In genomic region chr2:46849741-46850474, GRCh38 we compare ENCODE assay signal across 10 cellular contexts.
DNase-seq lines count a peak whose midpoint lies in the region; ATAC-seq, FAIRE-seq and TF ChIP-seq lines count a peak whose summit lies in the region.
"Had no signal": no experiment of that assay in that cellular context is flagged by ENCODE, and none has a peak within 500 bp of the region (broad histone marks: within the 10 kb centered on the region; RNA-seq: fewer than 3 reads in every experiment).

No MANE protein-coding gene starts in this region.

- no peak for ATAC-seq in stimulated activated memory B cell treated with anti-CD40 and anti-IgM and Interleukin-4, amounts not matched to agents 10 μg/mL and 1 μg/mL and 100 μg/mL, for 72 hours

- no peak for TF ChIP-seq POLR2A in breast epithelium (IDR thresholded peaks at IDR 0.05)
- TF ChIP-seq POLR2A in spleen (IDR thresholded peaks at IDR 0.05) = no peak

- H3K9me3 ChIP-seq in HEK293 (ENCODE audit: control insufficient read depth, insufficient read depth, low read depth, low read length) (no peaks in the 10 kb centered on the region), breast epithelium (no peaks in the 10 kb centered on the region), kidney (ENCODE audit: control insufficient read depth in 1 of 2, low read length in 2 of 2) (no peaks in the 10 kb centered on the region), spleen (no peaks in the 10 kb centered on the region)
- H3K9me3 ChIP-seq: SJCRH30 had no signal

- CTCF ChIA-PET in HEK293 (lab: Yijun Ruan, JAX) = interaction anchor here (0.6 kb wide), 1 partner anchor 27 kb away, joined by 4 read pairs; no protein-coding TSS in a partner anchor

- H3K9me3 Mint-ChIP-seq in stimulated activated memory B cell treated with anti-CD40 and anti-IgM and Interleukin-4, amounts not matched to agents 10 μg/mL and 1 μg/mL and 100 μg/mL, for 72 hours = no peaks in the 10 kb centered on the region

- TF ChIP-seq CTCF in HEK293 (tag by site-specific recombination; IDR thresholded peaks at IDR 0.05) (no peak), breast epithelium (IDR thresholded peaks at IDR 0.05) (no peak), kidney (IDR thresholded peaks at IDR 0.05; ENCODE audit: borderline replicate concordance, extremely low read depth, insufficient read depth) (no peak), spleen (IDR thresholded peaks at IDR 0.05 in 8 of 11, conservative IDR thresholded peaks at IDR 0.05 in 3 of 11) (no peak)

- no peak for DNase-seq in breast epithelium (ENCODE audit: low spot score in 2 of 2)
- peak; percentile 92 for DNase-seq in kidney
- DNase-seq in spleen = no peak
- no peak for DNase-seq in SHP77 (lab: John Stamatoyannopoulos, UW)
- DNase-seq in NCI-H526 (lab: John Stamatoyannopoulos, UW) = no peak
- no peak for DNase-seq in LoVo (ENCODE audit: low spot score)
- DNase-seq: hippocampal formation, SJCRH30 had no signal

- H3K4me1 ChIP-seq in HEK293 (ENCODE audit: control insufficient read depth, insufficient read depth, low read length) (peaks cover 25% of the 10 kb centered on the region), breast epithelium (peaks cover 32 to 53% of the 10 kb centered on the region in 2 donors), kidney (ENCODE audit: control insufficient read depth in 1 of 2, insufficient read depth in 1 of 2, low read depth in 1 of 2, low read length in 2 of 2) (peaks cover 56 to 57% of the 10 kb centered on the region in 2 donors), spleen (peaks cover 8 to 54% (median 32%) of the 10 kb centered on the region in 6 donors)

- no peak for FAIRE-seq in kidney (lab: Jason Lieb, UNC)

- H3K27me3 Mint-ChIP-seq in stimulated activated memory B cell treated with anti-CD40 and anti-IgM and Interleukin-4, amounts not matched to agents 10 μg/mL and 1 μg/mL and 100 μg/mL, for 72 hours = peaks cover 45% of the 10 kb centered on the region

- POLR2A ChIA-PET in HEK293 (lab: Yijun Ruan, JAX) = interaction anchor here (1.1 kb wide), 1 partner anchor 11 kb away, joined by 3 read pairs; no protein-coding TSS in a partner anchor

- 51 to 70% (median 59%) methylated on average over 11 of the region's 11 CpGs for WGBS in spleen, 5 donors

- H3K27ac ChIP-seq in HEK293 (ENCODE audit: extremely low read depth, low read depth, low read length) (no peak overlapping the region; the same call in 1 of the 2 replicates), breast epithelium (peak overlapping the region; percentile 87 to 96), kidney (ENCODE audit: low read depth in 2 of 2, low read length in 2 of 2) (peak overlapping the region; percentile 43 to 96), spleen (peak overlapping the region in 7 of 8 donors; percentile 30 to 83 (median 79))
- H3K27ac ChIP-seq: SJCRH30 had no signal

- no peak overlapping the region for H3K4me3 Mint-ChIP-seq in stimulated activated memory B cell treated with anti-CD40 and anti-IgM and Interleukin-4, amounts not matched to agents 10 μg/mL and 1 μg/mL and 100 μg/mL, for 72 hours

- peaks cover 15% of the 10 kb centered on the region for H3K4me1 Mint-ChIP-seq in stimulated activated memory B cell treated with anti-CD40 and anti-IgM and Interleukin-4, amounts not matched to agents 10 μg/mL and 1 μg/mL and 100 μg/mL, for 72 hours

- peak overlapping the region; percentile 5 to 42 for H3K9ac ChIP-seq in kidney (ENCODE audit: low read length in 2 of 2)

- no peak overlapping the region for H3K27ac Mint-ChIP-seq in stimulated activated memory B cell treated with anti-CD40 and anti-IgM and Interleukin-4, amounts not matched to agents 10 μg/mL and 1 μg/mL and 100 μg/mL, for 72 hours

- H3K36me3 ChIP-seq in HEK293 (ENCODE audit: control insufficient read depth in 2 of 2, insufficient read depth in 1 of 2, low read length in 2 of 2) = no peaks in the 10 kb centered on the region
- no peaks in the 10 kb centered on the region for H3K36me3 ChIP-seq in breast epithelium
- H3K36me3 ChIP-seq in kidney (ENCODE audit: control insufficient read depth in 1 of 2, insufficient read depth in 2 of 2, low read length in 2 of 2) = no peaks in the 10 kb centered on the region
- H3K36me3 ChIP-seq in spleen = no peaks in the 10 kb centered on the region
- H3K36me3 ChIP-seq: SJCRH30 had no signal

- H3K36me3 Mint-ChIP-seq in stimulated activated memory B cell treated with anti-CD40 and anti-IgM and Interleukin-4, amounts not matched to agents 10 μg/mL and 1 μg/mL and 100 μg/mL, for 72 hours = no peaks in the 10 kb centered on the region

- H3K27me3 ChIP-seq in breast epithelium (no peaks in the 10 kb centered on the region), spleen (replicated peaks in 1 of 7) (peaks cover 0 to 13% (median 0%) of the 10 kb centered on the region in 7 donors)
- H3K27me3 ChIP-seq: SJCRH30 had no signal

- H3K4me3 ChIP-seq in HEK293 (ENCODE audit: low read depth, low read length) = no peak overlapping the region
- H3K4me3 ChIP-seq in breast epithelium = no peak overlapping the region
- no peak overlapping the region for H3K4me3 ChIP-seq in kidney (ENCODE audit: low read length in 2 of 2)
- H3K4me3 ChIP-seq in spleen = no peak overlapping the region
- H3K4me3 ChIP-seq: SJCRH30 had no signal

- intact Hi-C loops in breast epithelium (cut with DNase I; ENCODE audit: low total_unique reads) = loop anchor here (5.0 kb wide), 1 partner anchor 53 kb away; no protein-coding TSS in a partner anchor
- intact Hi-C loops in kidney (cut with DNase I) = no loop called here
- intact Hi-C loops in spleen (cut with DNase I; ENCODE audit: low total_unique reads) = no loop called here

TF ChIP-seq in HEK293, 187 proteins besides CTCF, POLR2A, EP300 and RAD21:
- TF ChIP-seq SP2 (tag by site-specific recombination; IDR thresholded peaks at IDR 0.05) (no peak), ZNF335 (tag by site-specific recombination; conservative IDR thresholded peaks at IDR 0.05) (peak; percentile 72), ZIC2 (tag by site-specific recombination; IDR thresholded peaks at IDR 0.05) (peak; percentile 50), ZBTB48 (tag by site-specific recombination; IDR thresholded peaks at IDR 0.05) (peak; percentile 83)
